Comparison of ENCODE assay signal across 8 cellular contexts in genomic region chr1:205568469-205569361, GRCh38.
DNase-seq lines count a peak whose midpoint lies in the region; ATAC-seq lines count a peak whose summit lies in the region.

No MANE protein-coding gene starts in this region.

- H3K4me3 ChIP-seq in mucosa of rectum (ENCODE audit: low read length in 2 of 2) (peak overlapping the region; percentile 66 to 67), urinary bladder (ENCODE audit: low read depth, low read length) (peak overlapping the region; percentile 36)

- no peaks in the 10 kb centered on the region for H3K9me3 ChIP-seq in mucosa of rectum (ENCODE audit: control insufficient read depth in 2 of 2, low read length in 2 of 2)

- no peak overlapping the region for H3K27ac Mint-ChIP-seq in activated naive CD4-positive, alpha-beta T cell treated with anti-CD3 and anti-CD28 coated beads, Interleukin-2, amount 50 U/mL, for 24 hours
- H3K27ac Mint-ChIP-seq in activated naive CD4-positive, alpha-beta T cell treated with anti-CD3 and anti-CD28 coated beads, Interleukin-2, amount 10 ng/mL, durations not matched to agents 7 days and 5 days, result no peak overlapping the region

- peak overlapping the region; percentile 73 for H3K4me3 Mint-ChIP-seq in activated naive CD4-positive, alpha-beta T cell treated with anti-CD3 and anti-CD28 coated beads, Interleukin-2, amount 50 U/mL, for 24 hours
- no peak overlapping the region for H3K4me3 Mint-ChIP-seq in activated naive CD4-positive, alpha-beta T cell treated with anti-CD3 and anti-CD28 coated beads, Interleukin-2, amount 10 ng/mL, durations not matched to agents 7 days and 5 days

- peak overlapping the region; percentile 24 to 77 for H3K9ac ChIP-seq in mucosa of rectum (ENCODE audit: low read depth in 1 of 2, low read length in 2 of 2)

- H3K27me3 ChIP-seq in mucosa of rectum (ENCODE audit: control insufficient read depth in 2 of 2, insufficient read depth in 2 of 2, low read length in 2 of 2), result peaks cover 2 to 11% of the 10 kb centered on the region in 2 donors

- peaks cover 4% of the 10 kb centered on the region for H3K4me1 Mint-ChIP-seq in activated naive CD4-positive, alpha-beta T cell treated with anti-CD3 and anti-CD28 coated beads, Interleukin-2, amount 50 U/mL, for 24 hours
- H3K4me1 Mint-ChIP-seq in activated naive CD4-positive, alpha-beta T cell treated with anti-CD3 and anti-CD28 coated beads, Interleukin-2, amount 10 ng/mL, durations not matched to agents 7 days and 5 days, result peaks cover 4% of the 10 kb centered on the region

- no peaks in the 10 kb centered on the region for H3K36me3 Mint-ChIP-seq in activated naive CD4-positive, alpha-beta T cell treated with anti-CD3 and anti-CD28 coated beads, Interleukin-2, amount 50 U/mL, for 24 hours
- H3K36me3 Mint-ChIP-seq in activated naive CD4-positive, alpha-beta T cell treated with anti-CD3 and anti-CD28 coated beads, Interleukin-2, amount 10 ng/mL, durations not matched to agents 7 days and 5 days, result no peaks in the 10 kb centered on the region

- no peak for ATAC-seq in GM21576 (IDR thresholded peaks at IDR 0.05; ENCODE audit: unreplicated experiment)

- CTCF ChIA-PET in activated naive CD4-positive, alpha-beta T cell treated with anti-CD3 and anti-CD28 coated beads, Interleukin-2, amount 10 ng/mL, durations not matched to agents 7 days and 5 days (lab: Charles Lee), result interaction anchor here (1.0 to 1.8 kb wide), 2 partner anchors 40 to 44 kb away, joined by 4 read pairs; no protein-coding TSS in a partner anchor

- H3K27ac ChIP-seq in mucosa of rectum (ENCODE audit: low read depth in 2 of 2, low read length in 2 of 2) (peak overlapping the region; percentile 35 to 50), urinary bladder (ENCODE audit: low read depth) (no peak overlapping the region)

- H3K9me3 Mint-ChIP-seq in activated naive CD4-positive, alpha-beta T cell treated with anti-CD3 and anti-CD28 coated beads, Interleukin-2, amount 50 U/mL, for 24 hours, result no peaks in the 10 kb centered on the region
- no peaks in the 10 kb centered on the region for H3K9me3 Mint-ChIP-seq in activated naive CD4-positive, alpha-beta T cell treated with anti-CD3 and anti-CD28 coated beads, Interleukin-2, amount 10 ng/mL, durations not matched to agents 7 days and 5 days

- H3K4me1 ChIP-seq in mucosa of rectum (ENCODE audit: control insufficient read depth in 2 of 2, insufficient read depth in 2 of 2, low read length in 2 of 2) (peaks cover 25 to 30% of the 10 kb centered on the region in 2 donors), urinary bladder (ENCODE audit: insufficient read depth) (no peaks in the 10 kb centered on the region)

- peaks cover 21% of the 10 kb centered on the region for H3K27me3 Mint-ChIP-seq in activated naive CD4-positive, alpha-beta T cell treated with anti-CD3 and anti-CD28 coated beads, Interleukin-2, amount 50 U/mL, for 24 hours
- H3K27me3 Mint-ChIP-seq in activated naive CD4-positive, alpha-beta T cell treated with anti-CD3 and anti-CD28 coated beads, Interleukin-2, amount 10 ng/mL, durations not matched to agents 7 days and 5 days, result peaks cover 83% of the 10 kb centered on the region

- H3K36me3 ChIP-seq in mucosa of rectum (ENCODE audit: control insufficient read depth in 2 of 2, insufficient read depth in 2 of 2, low read length in 2 of 2) (no peaks in the 10 kb centered on the region), urinary bladder (ENCODE audit: insufficient read depth) (no peaks in the 10 kb centered on the region)

- DNase-seq in activated naive CD4-positive, alpha-beta T cell treated with anti-CD3 and anti-CD28 coated beads, Interleukin-2, amount 10 ng/mL, durations not matched to agents 7 days and 5 days, result no peak
- DNase-seq in dermis blood vessel endothelial cell (peak; percentile 45), DMS114 treated with DMSO at 0.1 percent for 48 hours (lab: John Stamatoyannopoulos, UW; ENCODE audit: unreplicated experiment) (no peak), HuH-7 (ENCODE audit: low spot score) (no peak)

- 2% methylated on average over 90 of the region's 90 CpGs for WGBS in urinary bladder
